3 cellular contexts compared by ENCODE assay signal in genomic region chr4:150078996-150079581, GRCh38.
TF ChIP-seq lines count a peak whose summit lies in the region.

No MANE protein-coding gene starts in this region.

TF ChIP-seq in A549, 52 proteins besides CTCF, POLR2A, EP300 and RAD21 (continued from another document):
- TF ChIP-seq FOSL2 (IDR thresholded peaks at IDR 0.05) (no peak), FOSL2 (CRISPR knock-in tag; IDR thresholded peaks at IDR 0.05) (no peak), FOSB (CRISPR knock-in tag; IDR thresholded peaks at IDR 0.05) (no peak), ELK1 (IDR thresholded peaks at IDR 0.05; ENCODE audit: low read depth, low read length) (no peak), PHF8 (IDR thresholded peaks at IDR 0.05; ENCODE audit: borderline replicate concordance, low read depth) (peak; percentile 47)

TF ChIP-seq in SK-N-SH treated with all-trans-retinoic acid at 6 μM for 48 hours, 23 proteins besides CTCF, POLR2A, EP300 and RAD21 (continued from another document):
- TF ChIP-seq POU6F1 (CRISPR knock-in tag; IDR thresholded peaks at IDR 0.05; ENCODE audit: borderline replicate concordance, low read depth), result no peak
- TF ChIP-seq SNAI2 (CRISPR knock-in tag; IDR thresholded peaks at IDR 0.05), result peak; percentile 97

TF ChIP-seq in H1, 55 proteins besides CTCF, POLR2A, EP300 and RAD21 (continued from another document):
- TF ChIP-seq MAX (IDR thresholded peaks at IDR 0.05) (peak; percentile 47; the same call in 1 of the 2 replicates), CBX5 (IDR thresholded peaks at IDR 0.05; ENCODE audit: low read depth, low read length) (no peak), KDM1A (IDR thresholded peaks at IDR 0.05; ENCODE audit: borderline replicate concordance, low read length) (peak; percentile 92), MAFK (IDR thresholded peaks at IDR 0.05; ENCODE audit: low read depth, low read length) (no peak), POU5F1 (IDR thresholded peaks at IDR 0.05; ENCODE audit: low read depth, low read length) (no peak), SAP30 (IDR thresholded peaks at IDR 0.05; ENCODE audit: insufficient read depth, insufficient replicate concordance, low read length) (no peak), JUN (IDR thresholded peaks at IDR 0.05; ENCODE audit: low read depth, low read length) (no peak), RNF2 (IDR thresholded peaks at IDR 0.05; ENCODE audit: borderline replicate concordance, low read depth, low read length, missing control alignments, poor library complexity, severe bottlenecking) (peak; percentile 49), SP4 (IDR thresholded peaks at IDR 0.05; ENCODE audit: low read length) (no peak), SUZ12 (IDR thresholded peaks at IDR 0.05; ENCODE audit: low read length) (peak; percentile 79), EGR1 (IDR thresholded peaks at IDR 0.05; ENCODE audit: borderline replicate concordance, low read depth, low read length) (peak; percentile 19; the same call in 1 of the 2 replicates), ASH2L (IDR thresholded peaks at IDR 0.05; ENCODE audit: low read length) (peak; percentile 58), TCF12 (IDR thresholded peaks at IDR 0.05; ENCODE audit: low read depth, low read length) (peak; percentile 74; the same call in 1 of the 2 replicates), CTBP2 (IDR thresholded peaks at IDR 0.05; ENCODE audit: borderline replicate concordance, insufficient read depth, insufficient read length, low read length) (peak; percentile 87), SIN3A (conservative IDR thresholded peaks at IDR 0.05 in 1 of 2, IDR thresholded peaks at IDR 0.05 in 1 of 2; ENCODE audit: low read depth in 1 of 2, low read length in 2 of 2) (peak in 1 of 2 experiments; percentile 25; a peak in 1 of 4 replicates), E2F6 (IDR thresholded peaks at IDR 0.05) (peak; percentile 69; the same call in 1 of the 2 replicates), TAF7 (optimal IDR thresholded peaks at IDR 0.05; ENCODE audit: borderline replicate concordance, low read depth, low read length) (no peak), USF2 (IDR thresholded peaks at IDR 0.05; ENCODE audit: low read length) (no peak), CHD1 (IDR thresholded peaks at IDR 0.05; ENCODE audit: low read depth, low read length) (no peak), EZH2 (IDR thresholded peaks at IDR 0.05; ENCODE audit: low read depth, low read length, severe bottlenecking) (peak; percentile 78)
